In genomic region chr6:40349566-40350192, GRCh38 we compare ENCODE assay signal across 22 cellular contexts.
DNase-seq lines count a peak whose midpoint lies in the region; ATAC-seq, FAIRE-seq and TF ChIP-seq lines count a peak whose summit lies in the region.
"Had no signal": no experiment of that assay in that cellular context is flagged by ENCODE, and none has a peak within 500 bp of the region (broad histone marks: within the 10 kb centered on the region; RNA-seq: fewer than 3 reads in every experiment).

No MANE protein-coding gene starts in this region.

- H3K36me3 ChIP-seq in SK-N-SH (replicated peaks in 1 of 2; ENCODE audit: control insufficient read depth in 1 of 2, insufficient read depth in 2 of 2, low read length in 1 of 2) (no peaks in the 10 kb centered on the region), SJCRH30 (no peaks in the 10 kb centered on the region), neural cell (ENCODE audit: insufficient read depth, low read length) (no peaks in the 10 kb centered on the region)
- H3K36me3 ChIP-seq: BLaER1 treated with 17β-estradiol and CSF1 and Interleukin-3, amounts not matched to agents 10 nM and 100 nM; left ventricle myocardium inferior; pancreas; upper lobe of right lung had no signal

- no peak for FAIRE-seq in urothelium cell line (lab: Jason Lieb, UNC)
- FAIRE-seq: A549, pancreas had no signal

- H3K4me3 ChIP-seq in SK-N-SH (ENCODE audit: low read depth in 2 of 2, low read length in 1 of 2) = no peak overlapping the region
- H3K4me3 ChIP-seq in SJCRH30 = no peak overlapping the region
- no peak overlapping the region for H3K4me3 ChIP-seq in neural cell (ENCODE audit: low read length)
- H3K4me3 ChIP-seq: A549; BLaER1 treated with 17β-estradiol and CSF1 and Interleukin-3, amounts not matched to agents 10 nM and 100 nM; left ventricle myocardium inferior; pancreas; skin epidermis; upper lobe of right lung had no signal

- no peak for TF ChIP-seq RAD21 in SK-N-SH (IDR thresholded peaks at IDR 0.05; ENCODE audit: low read length)
- no peak for TF ChIP-seq RAD21 in neural cell (conservative IDR thresholded peaks at IDR 0.05)

- H3K27ac ChIP-seq in SK-N-SH (ENCODE audit: low read depth in 2 of 2, low read length in 1 of 2) (no peak overlapping the region; a peak in 1 of 4 replicates), SJCRH30 (peak overlapping the region; percentile 86), neural cell (ENCODE audit: low read length) (peak overlapping the region; percentile 19)
- H3K27ac ChIP-seq: A549; BLaER1 treated with 17β-estradiol and CSF1 and Interleukin-3, amounts not matched to agents 10 nM and 100 nM; left ventricle myocardium inferior; pancreas; skin epidermis; upper lobe of right lung had no signal

- TF ChIP-seq EP300 in SK-N-SH (IDR thresholded peaks at IDR 0.05; ENCODE audit: borderline replicate concordance in 1 of 2, low read depth in 1 of 2, low read length in 1 of 2) (no peak), neural cell (conservative IDR thresholded peaks at IDR 0.05; ENCODE audit: poor library complexity, severe bottlenecking) (no peak)

- H3K27me3 ChIP-seq in SK-N-SH (ENCODE audit: insufficient read depth) = no peaks in the 10 kb centered on the region
- no peaks in the 10 kb centered on the region for H3K27me3 ChIP-seq in SJCRH30
- H3K27me3 ChIP-seq in neural cell (ENCODE audit: insufficient read depth, low read depth, low read length) = no peaks in the 10 kb centered on the region
- H3K27me3 ChIP-seq: BLaER1 treated with 17β-estradiol and CSF1 and Interleukin-3, amounts not matched to agents 10 nM and 100 nM; pancreas; upper lobe of right lung had no signal

- POLR2A ChIA-PET in SK-N-SH (lab: Yijun Ruan, JAX) = no interaction called here

- no peaks in the 10 kb centered on the region for H3K79me2 ChIP-seq in SK-N-SH (ENCODE audit: insufficient read depth)
- no peaks in the 10 kb centered on the region for H3K79me2 ChIP-seq in neural cell (replicated peaks; ENCODE audit: insufficient read depth, low read length)

- CTCF ChIA-PET in SK-N-SH (lab: Yijun Ruan, JAX) = interaction anchor here (1.0 to 1.4 kb wide), 2 partner anchors 39 to 238 kb away, joined by 3 to 4 read pairs; partner anchors contain the start of gene LRFN2

- DNase-seq in SK-N-SH (no peak), SJCRH30 (peak; percentile 64 to 81), urothelium cell line (ENCODE audit: low spot score) (peak; percentile 3), germinal center (ENCODE audit: low spot score) (no peak)
- DNase-seq in activated CD8-positive, alpha-beta memory T cell treated with anti-CD3 and anti-CD28 coated beads, Interleukin-2, amount 50 U/mL, for 4 hours = no peak
- DNase-seq: activated CD4-positive, alpha-beta T cell treated with anti-CD3 and anti-CD28 coated beads, Interleukin-2, amount 50 U/mL, for 1 hour; activated naive CD4-positive, alpha-beta T cell treated with Interleukin-2 at 50 U/mL for 16 hours; HFFc6; left ventricle myocardium inferior; MM.1S; pancreas; stimulated activated CD4-positive, alpha-beta T cell treated with anti-CD3 and anti-CD28 coated beads, Interleukin-2, amount 100 ng/mL, for 48 hours; stimulated activated naive CD8-positive, alpha-beta T cell treated with anti-CD3 and anti-CD28 coated beads, Interleukin-15, amount 100 ng/mL, for 72 hours; upper lobe of right lung had no signal

- H4K20me1 ChIP-seq in SK-N-SH (ENCODE audit: insufficient read depth) = no peaks in the 10 kb centered on the region
- no peaks in the 10 kb centered on the region for H4K20me1 ChIP-seq in neural cell (ENCODE audit: insufficient read depth)
- H4K20me1 ChIP-seq: BLaER1 treated with 17β-estradiol and CSF1 and Interleukin-3, amounts not matched to agents 10 nM and 100 nM had no signal

- H2AFZ ChIP-seq in SK-N-SH (ENCODE audit: low read depth) (no peak overlapping the region), neural cell (ENCODE audit: low read depth, low read length) (no peak overlapping the region)

- H3K9ac ChIP-seq in SK-N-SH (no peak overlapping the region), neural cell (ENCODE audit: low read length) (peak overlapping the region; percentile 17)
- H3K9ac ChIP-seq: BLaER1 treated with 17β-estradiol and CSF1 and Interleukin-3, amounts not matched to agents 10 nM and 100 nM had no signal

- ATAC-seq in SK-N-SH treated with all-trans-retinoic acid at 6 μM for 48 hours (no peak), HG03039 (IDR thresholded peaks at IDR 0.05; ENCODE audit: unreplicated experiment) (no peak)
- ATAC-seq: A549; esophagus mucosa; pancreas; Right ventricle myocardium inferior; stimulated activated naive CD8-positive, alpha-beta T cell treated with anti-CD3 and anti-CD28 coated beads, Interleukin-15, amount 100 ng/mL, for 72 hours; upper lobe of right lung had no signal

- H3F3A ChIP-seq in SK-N-SH (replicated peaks; ENCODE audit: insufficient read depth) = peaks cover 5% of the 10 kb centered on the region
- no peaks in the 10 kb centered on the region for H3F3A ChIP-seq in neural cell (ENCODE audit: insufficient read depth, low read length, poor library complexity, severe bottlenecking)

- H3K9me3 ChIP-seq in SK-N-SH (no peaks in the 10 kb centered on the region), SJCRH30 (replicated peaks) (no peaks in the 10 kb centered on the region), neural cell (ENCODE audit: low read length) (no peaks in the 10 kb centered on the region)
- H3K9me3 ChIP-seq: A549; BLaER1 treated with 17β-estradiol and CSF1 and Interleukin-3, amounts not matched to agents 10 nM and 100 nM; left ventricle myocardium inferior; pancreas; upper lobe of right lung had no signal

- H3K9me2 ChIP-seq in SK-N-SH (no peaks in the 10 kb centered on the region), neural cell (ENCODE audit: insufficient read depth, low read length) (no peaks in the 10 kb centered on the region)

- TF ChIP-seq CTCF in SK-N-SH (IDR thresholded peaks at IDR 0.05) = no peak
- TF ChIP-seq CTCF in neural cell (IDR thresholded peaks at IDR 0.05; ENCODE audit: poor library complexity, severe bottlenecking) = no peak

- H3K4me2 ChIP-seq in SK-N-SH (0 out of 2 replicates have a peak overlapping the region, but pooled peaks have one; percentile 18), neural cell (ENCODE audit: low read length) (no peak overlapping the region)
- H3K4me2 ChIP-seq: A549; BLaER1 treated with 17β-estradiol and CSF1 and Interleukin-3, amounts not matched to agents 10 nM and 100 nM had no signal

- H3K4me1 ChIP-seq in SK-N-SH (ENCODE audit: control insufficient read depth in 1 of 2, insufficient read depth in 2 of 2, low read depth in 1 of 2, low read length in 1 of 2) (peaks cover 4 to 36% of the 10 kb centered on the region in 2 experiments; a peak in 1 of 4 replicates), SJCRH30 (peaks cover 82% of the 10 kb centered on the region)
- H3K4me1 ChIP-seq: A549, upper lobe of right lung had no signal

- 42% methylated on average over 7 of the region's 11 CpGs for WGBS in SK-N-SH (ENCODE audit: low lambda C conversion rate)

TF ChIP-seq in SK-N-SH, 30 proteins besides CTCF, POLR2A, EP300 and RAD21 (continues in another document):
- TF ChIP-seq GABPA (IDR thresholded peaks at IDR 0.05; ENCODE audit: low read depth) (no peak), TCF12 (IDR thresholded peaks at IDR 0.05) (no peak), FOXM1 (IDR thresholded peaks at IDR 0.05; ENCODE audit: low read depth) (no peak), JUND (IDR thresholded peaks at IDR 0.05) (no peak)

TF ChIP-seq in SK-N-SH treated with all-trans-retinoic acid at 6 μM for 48 hours, 23 proteins besides CTCF, POLR2A, EP300 and RAD21:
- no peak for TF ChIP-seq TCF4 (CRISPR knock-in tag; IDR thresholded peaks at IDR 0.05; ENCODE audit: borderline replicate concordance)

TF ChIP-seq in neural cell, 6 proteins besides CTCF, POLR2A, EP300 and RAD21:
- TF ChIP-seq REST (IDR thresholded peaks at IDR 0.05; ENCODE audit: borderline replicate concordance) (no peak), POLR2AphosphoS5 (IDR thresholded peaks at IDR 0.05) (no peak), EZH2 (IDR thresholded peaks at IDR 0.05; ENCODE audit: borderline replicate concordance, insufficient read depth, low read length, poor library complexity, severe bottlenecking) (no peak), MXI1 (conservative IDR thresholded peaks at IDR 0.05; ENCODE audit: poor library complexity, severe bottlenecking) (no peak), SMC3 (conservative IDR thresholded peaks at IDR 0.05; ENCODE audit: poor library complexity) (no peak), TAF1 (IDR thresholded peaks at IDR 0.05; ENCODE audit: low read depth) (no peak)
TF ChIP-seq in neural cell: peak in this region for 0.

Comparison
In these comparisons a context has a peak if more than half of its experiments do, and no peak if none do; other contexts are left out.
1. DNase-seq: peak in SJCRH30 (2 of 2) and urothelium cell line (single experiment); none in SK-N-SH (single experiment), germinal center (single experiment) and activated CD8-positive, alpha-beta memory T cell treated with anti-CD3 and anti-CD28 coated beads, Interleukin-2, amount 50 U/mL, for 4 hours (single experiment).
2. H3K27ac ChIP-seq: peak in SJCRH30 (single experiment) and neural cell (single experiment); none in SK-N-SH (0 of 2).